In the genomic region with DNA sequence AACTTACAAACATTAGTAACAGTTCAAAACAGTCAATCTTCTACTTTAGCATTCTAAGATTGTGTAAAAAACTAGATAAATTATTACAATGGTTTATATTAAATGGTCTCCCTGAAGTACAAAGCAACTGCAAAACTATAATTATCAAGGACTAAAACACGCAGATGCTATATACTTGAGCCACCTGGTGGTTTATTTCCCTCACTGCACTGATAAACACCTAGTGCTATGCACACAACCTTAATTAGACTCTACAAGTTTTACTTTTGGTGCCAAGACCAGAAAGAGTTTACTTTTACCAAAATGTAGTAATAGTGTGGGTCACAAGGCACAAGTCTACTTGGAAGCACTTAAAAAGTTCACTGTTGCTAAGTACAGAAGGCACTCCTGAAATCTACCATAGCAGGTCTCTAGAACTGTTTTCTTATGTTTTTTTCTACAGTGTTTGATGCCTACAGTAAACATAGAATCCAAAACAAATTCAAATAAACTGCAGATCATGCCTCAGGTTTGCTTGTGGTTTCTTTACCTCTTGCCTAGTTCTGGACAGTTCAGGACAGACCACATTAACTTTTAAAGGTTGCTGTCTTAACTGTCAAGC, we compare ENCODE assay signal across 8 cellular contexts. TPM values are rescaled to one million over a fixed set of nuclear protein-coding genes. Genes with fewer than 3 reads are reported as not detected.
DNase-seq lines count a peak whose midpoint lies in the region; ATAC-seq, FAIRE-seq and TF ChIP-seq lines count a peak whose summit lies in the region.

No MANE protein-coding gene starts in this region.

- H3K27ac ChIP-seq in pancreas, result no peak overlapping the region

- H3K4me3 Mint-ChIP-seq in Calu3 (ENCODE audit: low read depth, unreplicated experiment), result no peak overlapping the region

- H3K36me3 ChIP-seq in pancreas, result no peaks in the 10 kb centered on the region

- peak; percentile 54 for FAIRE-seq in pancreas (lab: Jason Lieb, UNC)

- H3K27ac Mint-ChIP-seq in Calu3 (ENCODE audit: unreplicated experiment), result no peak overlapping the region

- intact Hi-C loops in Calu3 (cut with micrococcal nuclease; ENCODE audit: unreplicated experiment) (loop anchor here (2.0 kb wide), 2 partner anchors 591 to 599 kb away; no protein-coding TSS in a partner anchor), pancreas (cut with DNase I) (loop anchor here in 2 of 3 donors (2.0 to 10.0 kb wide), 3 partner anchors 71 to 594 kb away; no protein-coding TSS in a partner anchor)

- no peaks in the 10 kb centered on the region for H3K27me3 ChIP-seq in pancreas

- DNase-seq in Calu3 (peak; percentile 30), NCI-H2029 treated with DMSO at 0.1 percent for 48 hours (lab: John Stamatoyannopoulos, UW) (peak; percentile 82), foreskin fibroblast (peak; percentile 29 to 68), pancreas (peak in 3 of 6 donors; percentile 24 to 45 (median 28)), C1 segment of cervical spinal cord (lab: John Stamatoyannopoulos, UW) (no peak)

- peak; percentile 68 for ATAC-seq in GM19395 (IDR thresholded peaks at IDR 0.05; ENCODE audit: unreplicated experiment)
- ATAC-seq in pancreas, result peak; percentile 80 to 95 (median 94)
- no peak for ATAC-seq in HG03378 (IDR thresholded peaks at IDR 0.05; ENCODE audit: unreplicated experiment)

- no TSS peak for BruUV-seq in Calu3 (replicated peaks; lab: Mats Ljungman, UMichigan)

- H3K27me3 Mint-ChIP-seq in Calu3 (ENCODE audit: unreplicated experiment), result no peaks in the 10 kb centered on the region

- H3K4me3 ChIP-seq in WI38 (ENCODE audit: low read depth, low read length) (no peak overlapping the region), foreskin fibroblast (ENCODE audit: low read depth in 1 of 2, low read length in 2 of 2) (no peak overlapping the region), pancreas (no peak overlapping the region)

- TF ChIP-seq CTCF in Calu3 (IDR thresholded peaks at IDR 0.05; ENCODE audit: unreplicated experiment) (peak; percentile 34), WI38 (IDR thresholded peaks at IDR 0.05; ENCODE audit: low read depth, low read length) (peak; percentile 45; the same call in 1 of the 2 replicates), foreskin fibroblast (IDR thresholded peaks at IDR 0.05; ENCODE audit: low read depth, low read length) (peak; percentile 73), pancreas (IDR thresholded peaks at IDR 0.05) (peak; percentile 46 to 71 (median 58))

- H3K9me3 Mint-ChIP-seq in Calu3 (ENCODE audit: low read depth, unreplicated experiment), result no peaks in the 10 kb centered on the region

- CTCF ChIA-PET in Calu3 (lab: Charles Lee), result no interaction called here

- no peaks in the 10 kb centered on the region for H3K36me3 Mint-ChIP-seq in Calu3 (ENCODE audit: insufficient read depth, unreplicated experiment)

- H3K4me1 ChIP-seq in pancreas, result no peaks in the 10 kb centered on the region

- no peaks in the 10 kb centered on the region for H3K4me1 Mint-ChIP-seq in Calu3 (ENCODE audit: low read depth, unreplicated experiment)

- H3K9me3 ChIP-seq in pancreas, result no peaks in the 10 kb centered on the region

- WGBS in pancreas, 2 donors, result 0 to 4% methylated on average over 1 of the region's 1 CpG

RNA-seq across cellular contexts. Expression of a gene that starts 49.2 kb away (rescaled TPM):
- total RNA-seq in Calu3 (2022), result 52.5 and 58.2 TPM in 2 replicates
- total RNA-seq in pancreas, result 10 to 100 TPM; 21.1 to 40.8 (median 28.3) TPM
- 10 to 100 TPM in 1 of 2 donors, 1 to 10 TPM in 1; 7.6 to 22.1 TPM for polyA plus RNA-seq in pancreas

Comparison
In these comparisons a context has a peak if more than half of its experiments do, and no peak if none do; other contexts are left out.
1. DNase-seq: peak in Calu3 (single experiment), NCI-H2029 treated with DMSO at 0.1 percent for 48 hours (single experiment) and foreskin fibroblast (2 of 2); none in C1 segment of cervical spinal cord (0 of 14).
2. Peak in every context shown above with its lines, with median percentiles within 50 percentile points of each other: CTCF ChIP-seq.